ENCODE assay signal across 6 cellular contexts in the genomic region with DNA sequence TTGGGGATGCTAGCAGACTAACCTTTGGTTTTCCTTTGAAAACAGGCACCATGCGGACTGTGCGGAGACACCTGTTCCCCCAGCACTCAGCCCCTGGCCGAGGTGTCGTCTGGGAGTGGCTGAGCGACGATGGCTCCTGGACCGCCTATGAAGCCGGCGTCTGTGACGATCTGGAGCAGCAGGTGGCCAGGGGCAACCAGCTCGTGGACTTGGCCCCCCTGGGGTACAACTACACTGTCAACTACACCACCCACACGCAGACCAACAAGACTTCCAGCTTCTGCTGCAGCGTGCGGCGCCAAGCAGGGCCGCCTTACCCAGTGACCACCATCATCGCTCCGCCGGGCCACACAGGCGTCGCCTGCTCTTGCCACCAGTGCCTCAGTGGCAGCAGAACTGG. TPM values are rescaled to one million over a fixed set of nuclear protein-coding genes. Genes with fewer than 3 reads are reported as not detected.
"Had no signal": no experiment of that assay in that cellular context is flagged by ENCODE, and none has a peak within 500 bp of the region (broad histone marks: within the 10 kb centered on the region; RNA-seq: fewer than 3 reads in every experiment).

No MANE protein-coding gene starts in this region.

RNA-seq across cellular contexts. Expression of a gene that starts 51.6 kb away (rescaled TPM):
- total RNA-seq: HepG2, HT-29, HT1080, IMR-90, K562 had no signal
- polyA plus RNA-seq: HepG2, IgD-negative memory B cell, IMR-90, K562 had no signal
